ENCODE assay signal across 10 cellular contexts in genomic region chr13:82438320-82438719, GRCh38.
"Had no signal": no experiment of that assay in that cellular context is flagged by ENCODE, and none has a peak within 500 bp of the region (broad histone marks: within the 10 kb centered on the region; RNA-seq: fewer than 3 reads in every experiment).

No MANE protein-coding gene starts in this region.

- H3K4me3 ChIP-seq: GM23248, GM23338, HAP-1 had no signal

- H3K4me1 ChIP-seq: HAP-1 had no signal

- H3K27ac ChIP-seq: GM23248 had no signal

- H3K36me3 ChIP-seq: HAP-1 had no signal

- H3K9me3 ChIP-seq: HAP-1 had no signal

- DNase-seq: GM23248, GOT3, H7, H9, HCEC 1CT, HFFc6 had no signal

- FAIRE-seq: H1, H54 had no signal
